Comparison of ENCODE assay signal across 10 cellular contexts in the genomic region with DNA sequence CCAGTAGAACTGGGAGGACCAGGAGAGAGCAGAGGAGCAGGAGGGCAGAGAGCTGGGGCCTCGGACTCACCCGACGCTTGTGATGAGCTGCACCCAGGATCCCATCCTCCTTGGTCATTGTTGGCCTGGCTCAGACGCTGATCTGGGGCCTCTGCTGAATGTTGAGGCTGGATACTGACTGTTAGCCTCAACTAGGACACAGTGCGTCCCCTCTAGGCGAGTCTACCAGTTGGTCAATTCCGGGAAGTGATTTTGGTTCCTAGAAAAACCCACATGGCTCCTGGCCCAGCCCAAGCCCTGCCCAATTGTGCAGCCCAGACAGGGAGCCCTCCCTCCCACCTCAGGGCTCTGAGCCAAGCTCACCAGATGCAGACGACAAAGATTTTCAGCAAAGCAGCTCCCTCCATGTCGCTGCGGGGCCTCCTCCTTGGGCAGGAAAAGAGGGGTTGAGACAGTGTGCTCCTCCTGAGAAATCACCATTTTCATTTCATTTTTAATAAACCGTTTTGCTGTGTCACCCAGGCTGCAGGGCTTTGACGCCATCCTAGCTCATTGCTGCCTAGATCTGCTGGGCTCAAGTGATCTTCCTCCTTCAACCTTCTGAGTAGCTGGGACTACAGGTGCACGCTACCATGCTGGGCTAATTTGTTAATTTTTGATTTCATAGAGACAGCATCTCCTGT. TPM values are rescaled to one million over a fixed set of nuclear protein-coding genes. Genes with fewer than 3 reads are reported as not detected.
A peak's percentile ranks its signal among the peaks of the same experiment; 100 is the strongest.
DNase-seq lines count a peak whose midpoint lies in the region; ATAC-seq and TF ChIP-seq lines count a peak whose summit lies in the region.
"Had no signal": no experiment of that assay in that cellular context is flagged by ENCODE, and none has a peak within 500 bp of the region (broad histone marks: within the 10 kb centered on the region; RNA-seq: fewer than 3 reads in every experiment).

Gene APOL4 (minus strand): TSS at position 180 of the 683 bp plus-strand sequence. CDS start 75 bp downstream, at position 105.

- no peaks in the 10 kb centered on the region for H3K9me3 Mint-ChIP-seq in neural crest cell
- H3K9me3 Mint-ChIP-seq: central memory CD8-positive, alpha-beta T cell; naive B cell had no signal

- H2AFZ ChIP-seq in fibroblast of lung (ENCODE audit: low read length) = peak within 1 kb of the TSS; percentile 41

- no peaks in the 10 kb centered on the region for H3K79me2 ChIP-seq in fibroblast of lung (ENCODE audit: control insufficient read depth, insufficient read depth, low read length)

- H3K4me1 Mint-ChIP-seq in neural crest cell = peaks cover 29% of the 10 kb centered on the region

- DNase-seq in NCI-H69 (lab: John Stamatoyannopoulos, UW) (peak; percentile 88), fibroblast of lung (ENCODE audit: low read depth in 2 of 2) (peak in 1 of 2 donors; percentile 52), neural crest cell (ENCODE audit: low read depth, low spot score) (no peak), GM20000 (ENCODE audit: low spot score) (no peak), T-helper 9 cell (no peak)
- DNase-seq in activated CD4-positive, alpha-beta T cell treated with anti-CD3 and anti-CD28 coated beads, Interleukin-2, amount 50 U/mL, for 4 hours = no peak
- DNase-seq: naive B cell had no signal

- no peak within 1 kb of the TSS for H3K9ac ChIP-seq in BLaER1
- H3K9ac ChIP-seq in fibroblast of lung (ENCODE audit: insufficient read depth, low read length) = no peak within 1 kb of the TSS

- H3K4me1 ChIP-seq in BLaER1 = peaks cover 56% of the 10 kb centered on the region
- peaks cover 4% of the 10 kb centered on the region for H3K4me1 ChIP-seq in fibroblast of lung (ENCODE audit: control insufficient read depth, extremely low read depth, insufficient read depth, low read length)

- no peak for ATAC-seq in HG03565 (IDR thresholded peaks at IDR 0.05; ENCODE audit: unreplicated experiment)

- H3K36me3 Mint-ChIP-seq in neural crest cell (ENCODE audit: low read depth) = no peaks in the 10 kb centered on the region

- H4K20me1 ChIP-seq in BLaER1 (no peaks in the 10 kb centered on the region), fibroblast of lung (ENCODE audit: control insufficient read depth, extremely low read depth, insufficient read depth, low read length) (no peaks in the 10 kb centered on the region)

- H3K9me3 ChIP-seq in BLaER1 = no peaks in the 10 kb centered on the region
- no peaks in the 10 kb centered on the region for H3K9me3 ChIP-seq in fibroblast of lung (ENCODE audit: control insufficient read depth, insufficient read depth, low read depth, low read length)

- H3K27ac Mint-ChIP-seq in neural crest cell (ENCODE audit: unreplicated experiment) = peak within 1 kb of the TSS; percentile 8

- H3K27me3 Mint-ChIP-seq in neural crest cell (ENCODE audit: low read depth) = no peaks in the 10 kb centered on the region

- H3K36me3 ChIP-seq in BLaER1 (no peaks in the 10 kb centered on the region), fibroblast of lung (ENCODE audit: control insufficient read depth, insufficient read depth, low read length) (no peaks in the 10 kb centered on the region)

- H3K4me2 ChIP-seq in BLaER1 (peak within 1 kb of the TSS; percentile 23), fibroblast of lung (ENCODE audit: extremely low read depth, insufficient read depth, low read length) (peak within 1 kb of the TSS; percentile 13)

- H3K4me3 ChIP-seq in BLaER1 (no peak within 1 kb of the TSS), fibroblast of lung (replicated peaks in 1 of 4; ENCODE audit: control extremely low read depth in 1 of 4, insufficient read depth in 1 of 4, low read depth in 3 of 4, low read length in 4 of 4) (peak within 1 kb of the TSS in 1 of 4 experiments; percentile 14)

- no peak for TF ChIP-seq CTCF in fibroblast of lung (conservative IDR thresholded peaks at IDR 0.05 in 1 of 2, IDR thresholded peaks at IDR 0.05 in 1 of 2; ENCODE audit: low read depth in 1 of 2, low read length in 2 of 2)
- no peak for TF ChIP-seq CTCF in neural crest cell (conservative IDR thresholded peaks at IDR 0.05)
- no peak for TF ChIP-seq CTCF in GM20000 (IDR thresholded peaks at IDR 0.05; ENCODE audit: extremely low read depth, missing control alignments)

- H3K4me3 Mint-ChIP-seq in neural crest cell = no peak within 1 kb of the TSS
- H3K4me3 Mint-ChIP-seq: central memory CD8-positive, alpha-beta T cell had no signal

- H3K27ac ChIP-seq in BLaER1 (0 out of 2 replicates have a peak within 1 kb of the TSS, but pooled peaks have one; percentile 2), fibroblast of lung (ENCODE audit: insufficient read depth, low read length) (no peak within 1 kb of the TSS)

- no peaks in the 10 kb centered on the region for H3K27me3 ChIP-seq in BLaER1
- H3K27me3 ChIP-seq in fibroblast of lung (ENCODE audit: control insufficient read depth, insufficient read depth, low read length) = no peaks in the 10 kb centered on the region

RNA-seq across cellular contexts. Expression of gene APOL4, which starts in this region (rescaled TPM):
- 2.0 and 2.1 TPM in 2 replicates for total RNA-seq in fibroblast of lung
- polyA plus RNA-seq in fibroblast of lung = 0.31 and 0.69 TPM in 2 replicates
- 0.49 and 0.75 TPM in 2 replicates for polyA plus RNA-seq in fibroblast of lung (2012)
- polyA minus RNA-seq in fibroblast of lung (ENCODE audit: low replicate concordance) = 0.19 TPM in 1 of 2 replicates, not detected in the other
- total RNA-seq in neural crest cell = not detected in 2 replicates
